Comparison of ENCODE assay signal across 27 cellular contexts in genomic region chr2:212517693-212518092, GRCh38. TPM values are rescaled to one million over a fixed set of nuclear protein-coding genes. Genes with fewer than 3 reads are reported as not detected.
"Had no signal": no experiment of that assay in that cellular context is flagged by ENCODE, and none has a peak within 500 bp of the region (broad histone marks: within the 10 kb centered on the region; RNA-seq: fewer than 3 reads in every experiment).

No MANE protein-coding gene starts in this region.

- H2AFZ ChIP-seq: hepatocyte had no signal

- H3K4me3 ChIP-seq: hepatocyte, ovary, psoas muscle, upper lobe of right lung had no signal

- H3K4me1 ChIP-seq: upper lobe of right lung had no signal

- H3K4me2 ChIP-seq: hepatocyte had no signal

- H3K27ac ChIP-seq: hepatocyte, ovary, psoas muscle, upper lobe of right lung had no signal

- H3K36me3 ChIP-seq: ovary, upper lobe of right lung had no signal

- ATAC-seq: activated CD4-positive, alpha-beta T cell treated with anti-CD3 and anti-CD28 coated beads for 36 hours; esophagus mucosa; left ventricle myocardium superior; natural killer cell; psoas muscle; right cardiac atrium; stimulated activated naive CD8-positive, alpha-beta T cell treated with anti-CD3 and anti-CD28 coated beads, Interleukin-15, Interleukin-2, amounts not matched to agents 100 U/mL and 50 U/mL, for 24 hours; upper lobe of right lung had no signal

- H3K9me3 ChIP-seq: ovary, psoas muscle, upper lobe of right lung had no signal

- H3K79me2 ChIP-seq: hepatocyte had no signal

- H3K27me3 ChIP-seq: hepatocyte, ovary, upper lobe of right lung had no signal

- DNase-seq: activated B cell treated with CpG ODN at 0.5 μM for 24 hours; activated CD4-positive, alpha-beta T cell treated with anti-CD3 and anti-CD28 coated beads for 36 hours; activated CD4-positive, alpha-beta T cell treated with anti-CD3 and anti-CD28 coated beads, Interleukin-2, amount 50 U/mL, for 48 hours; activated CD8-positive, alpha-beta memory T cell treated with anti-CD3 and anti-CD28 coated beads, Interleukin-2, amount 50 U/mL, for 48 hours; activated effector memory CD4-positive, alpha-beta T cell treated with Interleukin-2 at 50 U/mL for 16 hours; activated naive CD4-positive, alpha-beta T cell treated with anti-CD3 and anti-CD28 coated beads for 36 hours; activated T-cell treated with anti-CD3 and anti-CD28 coated beads, Interleukin-2, amount 50 U/mL, for 48 hours; caudate nucleus; effector memory CD4-positive, alpha-beta T cell; glutamatergic neuron; left ventricle myocardium superior; mammary epithelial cell; midbrain; natural killer cell; ovary; psoas muscle; right cardiac atrium; stimulated activated CD4-positive, alpha-beta T cell treated with anti-CD3 and anti-CD28 coated beads, Interleukin-12 subunit alpha, Interleukin-12 subunit beta, amount 100 ng/mL, for 4 hours; stimulated activated CD4-positive, alpha-beta T cell treated with anti-CD3 and anti-CD28 coated beads, Interleukin-4, amount 100 ng/mL, for 4 hours; stimulated activated naive CD8-positive, alpha-beta T cell treated with anti-CD3 and anti-CD28 coated beads, Interleukin-15, Interleukin-2, amounts not matched to agents 100 U/mL and 50 U/mL, for 24 hours; T-helper 9 cell; upper lobe of right lung had no signal

RNA-seq across cellular contexts. Expression of gene ERBB4, which starts 20.9 kb away (rescaled TPM):
- total RNA-seq: activated B cell treated with CpG ODN at 0.5 μM for 24 hours; activated CD4-positive, alpha-beta T cell treated with anti-CD3 and anti-CD28 coated beads for 36 hours; activated CD8-positive, alpha-beta memory T cell treated with anti-CD3 and anti-CD28 coated beads for 36 hours; activated naive CD4-positive, alpha-beta T cell treated with anti-CD3 and anti-CD28 coated beads for 36 hours; dermis microvascular lymphatic vessel endothelial cell; mammary epithelial cell; T-helper 1 cell treated with Interleukin-12 subunit alpha and Interleukin-12 subunit beta and Interleukin-4 antibody, amounts not matched to agents 30 ng/mL and 1 ng/mL, for 36 hours had no signal
- polyA plus RNA-seq: mammary epithelial cell had no signal
